ENCODE assay signal across 15 cellular contexts in the genomic region with DNA sequence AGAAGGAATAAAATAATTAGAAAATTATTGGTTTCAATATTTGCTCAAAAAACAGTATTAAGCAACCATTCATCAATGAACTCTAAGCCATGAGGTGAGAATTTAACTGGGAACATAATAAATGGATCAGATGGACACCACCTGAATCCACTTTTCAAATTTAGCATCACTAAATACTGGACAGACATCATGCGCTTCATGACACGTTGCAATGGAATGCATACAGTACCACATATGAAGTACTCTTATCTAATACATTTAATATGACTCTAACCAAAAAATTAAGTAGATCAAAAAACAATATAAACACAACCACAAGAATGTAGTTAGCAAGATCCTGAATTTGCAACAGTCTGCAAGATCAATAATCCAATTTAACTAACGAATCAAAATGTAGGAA.
"Had no signal": no experiment of that assay in that cellular context is flagged by ENCODE, and none has a peak within 500 bp of the region (broad histone marks: within the 10 kb centered on the region; RNA-seq: fewer than 3 reads in every experiment).

No MANE protein-coding gene starts in this region.

- H3K4me1 Mint-ChIP-seq: activated naive CD4-positive, alpha-beta T cell treated with anti-CD3 and anti-CD28 coated beads, Interleukin-2, amount 10 ng/mL, durations not matched to agents 7 days and 5 days; activated T-helper 17 cell treated with anti-CD3 and anti-CD28 coated beads, Interleukin-2, amount 50 U/mL, for 72 hours had no signal

- H3K36me3 Mint-ChIP-seq: activated naive CD4-positive, alpha-beta T cell treated with anti-CD3 and anti-CD28 coated beads, Interleukin-2, amount 10 ng/mL, durations not matched to agents 7 days and 5 days; naive thymus-derived CD8-positive, alpha-beta T cell had no signal

- H3K27ac ChIP-seq: coronary artery, left ventricle myocardium inferior, pancreas, tibial artery had no signal

- H3K27me3 ChIP-seq: pancreas, tibial artery had no signal

- H3K9me3 ChIP-seq: left ventricle myocardium inferior, pancreas, tibial artery had no signal

- DNase-seq: activated naive CD4-positive, alpha-beta T cell treated with anti-CD3 and anti-CD28 coated beads, Interleukin-2, amount 10 ng/mL, durations not matched to agents 7 days and 5 days; central memory CD4-positive, alpha-beta T cell; effector CD8-positive, alpha-beta T cell; hippocampal formation; kidney; left ventricle myocardium inferior; naive thymus-derived CD8-positive, alpha-beta T cell; pancreas; stimulated activated CD4-positive, alpha-beta T cell treated with anti-CD3 and anti-CD28 coated beads, Interleukin-2, amount 100 ng/mL, for 48 hours; stimulated activated naive B cell treated with anti-CD40 and anti-IgM and Interleukin-4, amounts not matched to agents 10 μg/mL and 1 μg/mL and 100 μg/mL, for 72 hours; tibial artery had no signal

- H3K36me3 ChIP-seq: left ventricle myocardium inferior, pancreas, tibial artery had no signal

- H3K27me3 Mint-ChIP-seq: activated naive CD4-positive, alpha-beta T cell treated with anti-CD3 and anti-CD28 coated beads, Interleukin-2, amount 10 ng/mL, durations not matched to agents 7 days and 5 days; activated T-helper 17 cell treated with anti-CD3 and anti-CD28 coated beads, Interleukin-2, amount 50 U/mL, for 72 hours; memory B cell; naive thymus-derived CD8-positive, alpha-beta T cell; stimulated activated naive B cell treated with anti-CD40 and anti-IgM and Interleukin-4, amounts not matched to agents 10 μg/mL and 1 μg/mL and 100 μg/mL, for 72 hours had no signal

- H3K27ac Mint-ChIP-seq: activated naive CD4-positive, alpha-beta T cell treated with anti-CD3 and anti-CD28 coated beads, Interleukin-2, amount 10 ng/mL, durations not matched to agents 7 days and 5 days; activated T-helper 17 cell treated with anti-CD3 and anti-CD28 coated beads, Interleukin-2, amount 50 U/mL, for 72 hours; memory B cell; naive thymus-derived CD8-positive, alpha-beta T cell; stimulated activated naive B cell treated with anti-CD40 and anti-IgM and Interleukin-4, amounts not matched to agents 10 μg/mL and 1 μg/mL and 100 μg/mL, for 72 hours had no signal

- H3K4me3 Mint-ChIP-seq: activated naive CD4-positive, alpha-beta T cell treated with anti-CD3 and anti-CD28 coated beads, Interleukin-2, amount 10 ng/mL, durations not matched to agents 7 days and 5 days; activated T-helper 17 cell treated with anti-CD3 and anti-CD28 coated beads, Interleukin-2, amount 50 U/mL, for 72 hours; memory B cell; naive thymus-derived CD8-positive, alpha-beta T cell; stimulated activated naive B cell treated with anti-CD40 and anti-IgM and Interleukin-4, amounts not matched to agents 10 μg/mL and 1 μg/mL and 100 μg/mL, for 72 hours had no signal

- ATAC-seq: activated CD4-positive, CD25-positive, alpha-beta regulatory T cell treated with anti-CD3 and anti-CD28 coated beads, Interleukin-2, amount 50 U/mL, for 24 hours; activated T-helper 17 cell treated with anti-CD3 and anti-CD28 coated beads, Interleukin-2, amount 50 U/mL, for 72 hours; naive thymus-derived CD8-positive, alpha-beta T cell; stimulated activated naive B cell treated with anti-CD40 and anti-IgM and Interleukin-4, amounts not matched to agents 10 μg/mL and 1 μg/mL and 100 μg/mL, for 72 hours had no signal

- H3K9me3 Mint-ChIP-seq: activated naive CD4-positive, alpha-beta T cell treated with anti-CD3 and anti-CD28 coated beads, Interleukin-2, amount 10 ng/mL, durations not matched to agents 7 days and 5 days; activated T-helper 17 cell treated with anti-CD3 and anti-CD28 coated beads, Interleukin-2, amount 50 U/mL, for 72 hours; memory B cell; stimulated activated naive B cell treated with anti-CD40 and anti-IgM and Interleukin-4, amounts not matched to agents 10 μg/mL and 1 μg/mL and 100 μg/mL, for 72 hours had no signal

- H3K4me3 ChIP-seq: coronary artery, left ventricle myocardium inferior, pancreas, tibial artery had no signal
